8 cellular contexts compared by ENCODE assay signal in the genomic region with DNA sequence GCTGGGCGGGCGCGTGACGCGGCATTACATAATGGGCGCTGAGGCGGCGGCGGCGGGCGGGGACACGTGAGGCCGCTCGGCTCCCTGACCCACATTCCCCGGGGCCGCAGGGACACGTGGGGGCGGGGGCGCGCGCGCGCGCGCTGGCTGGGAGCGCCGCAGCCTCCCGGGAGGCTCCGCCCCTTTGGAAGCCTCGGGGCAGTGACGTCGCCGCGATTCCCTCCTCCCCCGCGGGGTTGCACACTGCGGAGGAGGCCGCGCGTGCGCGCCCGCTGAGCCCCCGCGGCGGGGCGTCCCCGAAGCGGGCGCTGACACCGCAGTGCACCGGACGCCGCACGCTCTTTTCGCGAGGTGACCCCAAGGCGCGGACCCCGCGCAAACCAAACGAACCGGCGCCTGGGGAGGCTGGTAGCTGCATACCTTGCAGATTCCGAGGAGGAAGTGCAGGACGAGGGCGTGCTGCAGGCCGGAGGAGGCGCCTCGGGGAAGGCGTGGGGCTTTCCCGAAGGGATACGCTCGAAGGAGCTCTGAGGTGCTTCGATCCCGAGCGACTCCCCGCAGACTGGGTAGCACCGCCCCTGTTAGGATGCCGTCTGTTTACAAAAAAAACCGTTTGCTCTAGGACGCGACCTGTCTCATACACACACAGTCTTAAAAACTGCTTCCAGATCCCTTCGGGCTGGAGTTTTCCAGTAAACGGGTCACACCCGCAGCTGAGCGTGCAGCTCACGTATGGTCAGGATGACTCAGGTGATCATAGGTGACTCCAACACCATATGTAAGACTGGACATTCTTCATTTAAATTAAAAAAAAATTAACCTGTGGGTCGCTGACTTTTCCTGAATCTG. TPM values are rescaled to one million over a fixed set of nuclear protein-coding genes. Genes with fewer than 3 reads are reported as not detected.
DNase-seq lines count a peak whose midpoint lies in the region; ATAC-seq and TF ChIP-seq lines count a peak whose summit lies in the region.

No MANE protein-coding gene starts in this region.

- intact Hi-C loops in activated B cell treated with CpG ODN at 0.5 μM for 24 hours (cut with micrococcal nuclease): loop anchor here (1.0 to 10.0 kb wide), 9 partner anchors 29 to 1836 kb away; a partner anchor contains a TSS

- DNase-seq in AG10803 (ENCODE audit: low read depth) (peak; percentile 97), NCI-H2227 treated with DMSO at 0.1 percent for 48 hours (lab: John Stamatoyannopoulos, UW) (peak; percentile 89), activated B cell treated with CpG ODN at 0.5 μM for 24 hours (peak; percentile 97), caudate nucleus (lab: John Stamatoyannopoulos, UW) (peak; percentile 74 to 99 (median 96)), iris pigment epithelial cell (ENCODE audit: low read depth) (peak; percentile 95)
- peak; percentile 94 to 97 for DNase-seq in stimulated activated CD4-positive, alpha-beta T cell treated with anti-CD3 and anti-CD28 coated beads, Interleukin-12 subunit alpha, Interleukin-12 subunit beta, amount 100 ng/mL, for 24 hours (ENCODE audit: low read depth in 2 of 2)

- peak overlapping the region; percentile 86 for H3K4me3 Mint-ChIP-seq in activated B cell treated with CpG ODN at 0.5 μM for 24 hours

- CTCF ChIA-PET in activated B cell treated with CpG ODN at 0.5 μM for 24 hours (lab: Charles Lee): interaction anchor here (1.1 kb wide), 1 partner anchor 30 kb away, joined by 5 read pairs; a partner anchor contains a TSS

- H3K9me3 Mint-ChIP-seq in activated B cell treated with CpG ODN at 0.5 μM for 24 hours: no peaks in the 10 kb centered on the region

- H3K4me3 ChIP-seq in AG10803 (ENCODE audit: low read length): peak overlapping the region; percentile 84

- H3K36me3 Mint-ChIP-seq in activated B cell treated with CpG ODN at 0.5 μM for 24 hours (ENCODE audit: low read depth): peaks cover 7% of the 10 kb centered on the region

- peak overlapping the region; percentile 94 for H3K27ac Mint-ChIP-seq in activated B cell treated with CpG ODN at 0.5 μM for 24 hours

- peaks cover 44% of the 10 kb centered on the region for H3K4me1 Mint-ChIP-seq in activated B cell treated with CpG ODN at 0.5 μM for 24 hours

- no peak for TF ChIP-seq CTCF in AG10803 (conservative IDR thresholded peaks at IDR 0.05; ENCODE audit: low read length)
- TF ChIP-seq CTCF in activated B cell treated with CpG ODN at 0.5 μM for 24 hours (IDR thresholded peaks at IDR 0.05): no peak

- ATAC-seq in GM19025 (IDR thresholded peaks at IDR 0.05; ENCODE audit: low read depth, unreplicated experiment) (peak; percentile 72), HG03196 (IDR thresholded peaks at IDR 0.05; ENCODE audit: unreplicated experiment) (peak; percentile 75), activated B cell treated with CpG ODN at 0.5 μM for 24 hours (ENCODE audit: low read depth) (peak; percentile 79)

- H3K27me3 Mint-ChIP-seq in activated B cell treated with CpG ODN at 0.5 μM for 24 hours: no peaks in the 10 kb centered on the region

- POLR2A ChIA-PET in activated B cell treated with CpG ODN at 0.5 μM for 24 hours (lab: Charles Lee): interaction anchor here (0.5 to 4.0 kb wide), 12 partner anchors 10 to 741 kb away, joined by 3 to 124 read pairs (median 3); a partner anchor contains a TSS

- peak overlapping the region; percentile 94 for H3K27ac ChIP-seq in caudate nucleus (ENCODE audit: low read depth, low read length)

RNA-seq across cellular contexts. Expression of a gene that starts 1.0 kb away (rescaled TPM):
- total RNA-seq in activated B cell treated with CpG ODN at 0.5 μM for 24 hours: 20.6 and 25.0 TPM in 2 replicates

RNA-seq across cellular contexts. Expression of a gene that starts 29.2 kb away (rescaled TPM):
- total RNA-seq in activated B cell treated with CpG ODN at 0.5 μM for 24 hours: 2,710 and 2,947 TPM in 2 replicates

RNA-seq across cellular contexts. Expression of a gene that starts 29.3 kb away (rescaled TPM):
- total RNA-seq in activated B cell treated with CpG ODN at 0.5 μM for 24 hours: 3.4 and 4.8 TPM in 2 replicates

Comparison
In these comparisons a context has a peak if more than half of its experiments do, and no peak if none do; other contexts are left out.
1. Peak in every context shown above with its lines: DNase-seq, ATAC-seq, H3K4me3 ChIP-seq and H3K27ac ChIP-seq.